8 cellular contexts compared by ENCODE assay signal in the genomic region with DNA sequence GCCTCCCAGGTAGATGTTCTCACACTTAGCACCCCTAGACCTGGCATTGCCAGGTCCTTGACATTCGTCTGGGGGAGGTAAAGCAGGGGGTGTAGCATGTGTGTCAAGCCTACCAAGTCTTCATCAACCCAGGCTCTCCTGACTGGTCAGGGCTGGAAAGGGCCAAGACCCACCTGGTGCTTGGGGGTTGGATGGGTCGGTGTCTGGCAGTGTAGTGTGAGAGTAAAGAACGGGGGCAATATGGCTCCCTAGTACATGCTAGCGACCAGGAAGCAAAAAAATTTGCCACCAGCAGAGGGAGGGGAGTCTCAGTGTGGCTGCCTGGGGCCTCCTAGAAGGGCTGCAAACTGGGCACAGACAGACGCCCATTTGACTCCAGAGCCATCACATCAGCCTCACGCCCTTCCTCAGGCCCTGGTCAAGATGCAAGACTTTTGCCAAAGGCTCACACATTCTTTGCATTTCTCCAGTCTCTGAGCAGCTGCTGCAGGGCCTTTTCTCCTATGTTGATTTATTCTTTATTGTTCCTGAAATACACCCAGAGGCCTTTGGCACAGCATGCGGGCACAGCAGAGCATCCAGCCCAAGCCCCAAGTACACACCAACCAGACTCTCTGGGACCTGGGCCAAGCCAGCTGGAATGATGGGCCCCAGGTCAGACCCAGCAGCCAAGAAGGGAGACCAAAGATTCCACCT. TPM values are rescaled to one million over a fixed set of nuclear protein-coding genes. Genes with fewer than 3 reads are reported as not detected.
DNase-seq lines count a peak whose midpoint lies in the region; ATAC-seq and TF ChIP-seq lines count a peak whose summit lies in the region.

No MANE protein-coding gene starts in this region.

- H3K4me3 Mint-ChIP-seq in activated CD8-positive, alpha-beta T cell treated with anti-CD3 and anti-CD28 coated beads for 36 hours = peak overlapping the region; percentile 89

- CTCF ChIA-PET in HCT116 (lab: Charles Lee) = no interaction called here
- CTCF ChIA-PET in activated CD8-positive, alpha-beta T cell treated with anti-CD3 and anti-CD28 coated beads for 36 hours (lab: Charles Lee) = interaction anchor here (1.2 to 13.2 kb wide), 9 partner anchors 7 to 134 kb away, joined by 3 to 143 read pairs (median 19); partner anchors contain the start of gene ZNF410

- H3K9me3 ChIP-seq in HCT116 (ENCODE audit: control insufficient read depth in 1 of 2, insufficient read depth in 1 of 2, low read depth in 1 of 2, low read length in 2 of 2) (no peaks in the 10 kb centered on the region), osteoblast (ENCODE audit: low read depth, low read length) (no peaks in the 10 kb centered on the region)

- H3K4me3 ChIP-seq in AG10803 (ENCODE audit: low read length) (no peak overlapping the region; the same call in 1 of the 2 replicates), HCT116 (replicated peaks in 1 of 2; ENCODE audit: low read depth in 1 of 2, low read length in 2 of 2) (no peak overlapping the region), osteoblast (ENCODE audit: insufficient read depth, low read length) (no peak overlapping the region)

- H3K27me3 Mint-ChIP-seq in activated CD8-positive, alpha-beta T cell treated with anti-CD3 and anti-CD28 coated beads for 36 hours = no peaks in the 10 kb centered on the region

- POLR2A ChIA-PET in HCT116 (lab: Charles Lee) = interaction anchor here (1.3 kb wide), 1 partner anchor 11 kb away, joined by 3 read pairs; no protein-coding TSS in a partner anchor
- POLR2A ChIA-PET in activated CD8-positive, alpha-beta T cell treated with anti-CD3 and anti-CD28 coated beads for 36 hours (lab: Charles Lee) = interaction anchor here (1.1 to 14.8 kb wide), 6 partner anchors 10 to 45 kb away, joined by 4 to 512 read pairs (median 15); partner anchors contain the start of gene PNMA1

- H3K79me2 ChIP-seq in HCT116 (ENCODE audit: insufficient read depth, low read length) (peaks cover 100% of the 10 kb centered on the region), osteoblast (ENCODE audit: insufficient read depth, low read length) (peaks cover 98% of the 10 kb centered on the region)

- H3K9me3 Mint-ChIP-seq in activated CD8-positive, alpha-beta T cell treated with anti-CD3 and anti-CD28 coated beads for 36 hours = no peaks in the 10 kb centered on the region

- peak; percentile 67 for ATAC-seq in HCT116
- ATAC-seq in activated CD8-positive, alpha-beta T cell treated with anti-CD3 and anti-CD28 coated beads for 36 hours = peak; percentile 10

- H3K36me3 Mint-ChIP-seq in activated CD8-positive, alpha-beta T cell treated with anti-CD3 and anti-CD28 coated beads for 36 hours (ENCODE audit: low read depth) = peaks cover 46% of the 10 kb centered on the region

- peak; percentile 97 for DNase-seq in AG10803 (ENCODE audit: low read depth)
- DNase-seq in HCT116 (ENCODE audit: low read depth, low spot score) = no peak
- DNase-seq in activated CD8-positive, alpha-beta T cell treated with anti-CD3 and anti-CD28 coated beads for 36 hours = peak; percentile 58
- peak; percentile 96 for DNase-seq in fibroblast of gingiva (ENCODE audit: low read depth)
- DNase-seq in osteoblast (ENCODE audit: insufficient read length, low spot score, missing footprints) = peak; percentile 91
- no peak for DNase-seq in HK-2 (ENCODE audit: unreplicated experiment)
- no peak for DNase-seq in D341Med (ENCODE audit: low spot score)
- no peak for DNase-seq in occipital lobe (lab: John Stamatoyannopoulos, UW)

- H3K4me2 ChIP-seq in HCT116 (ENCODE audit: low read length) = 0 out of 2 replicates have a peak overlapping the region, but pooled peaks have one; percentile 2
- peak overlapping the region; percentile 19 for H3K4me2 ChIP-seq in osteoblast (ENCODE audit: insufficient read depth, low read length)

- TF ChIP-seq CTCF in AG10803 (conservative IDR thresholded peaks at IDR 0.05; ENCODE audit: low read length) = peak; percentile 55
- TF ChIP-seq CTCF in HCT116 (IDR thresholded peaks at IDR 0.05 in 2 of 3, conservative IDR thresholded peaks at IDR 0.05 in 1 of 3; ENCODE audit: borderline replicate concordance in 1 of 3, insufficient read depth in 1 of 3, low read depth in 2 of 3, low read length in 2 of 3) = peak in 1 of 3 experiments; percentile 22; a peak in 2 of 6 replicates
- peak; percentile 50 for TF ChIP-seq CTCF in activated CD8-positive, alpha-beta T cell treated with anti-CD3 and anti-CD28 coated beads for 36 hours (IDR thresholded peaks at IDR 0.05)
- TF ChIP-seq CTCF in osteoblast (IDR thresholded peaks at IDR 0.05; ENCODE audit: extremely low read depth, low read depth, low read length) = peak; percentile 45

- RAD21 ChIA-PET in HCT116 (lab: Charles Lee; ENCODE audit: low non-redundant PET in 1 of 2, low total read pairs in 2 of 2, uncharacterized antibody in 2 of 2, unreplicated experiment in 2 of 2) = no interaction called here

- H3K36me3 ChIP-seq in HCT116 (ENCODE audit: control insufficient read depth in 1 of 2, insufficient read depth in 2 of 2, low read length in 2 of 2) (no peaks in the 10 kb centered on the region), osteoblast (ENCODE audit: insufficient read depth, low read length) (no peaks in the 10 kb centered on the region)

- peaks cover 96% of the 10 kb centered on the region for H3K4me1 Mint-ChIP-seq in activated CD8-positive, alpha-beta T cell treated with anti-CD3 and anti-CD28 coated beads for 36 hours (ENCODE audit: low read depth)

- peak overlapping the region; percentile 97 for H3K27ac Mint-ChIP-seq in activated CD8-positive, alpha-beta T cell treated with anti-CD3 and anti-CD28 coated beads for 36 hours

- no peak overlapping the region for H3K9ac ChIP-seq in HCT116 (ENCODE audit: low read length)

- H3K27ac ChIP-seq in HCT116 (ENCODE audit: low read depth, low read length) (0 out of 2 replicates have a peak overlapping the region, but pooled peaks have one; percentile 9), osteoblast (ENCODE audit: low read depth, low read length) (peak overlapping the region; percentile 99)

- TF ChIP-seq POLR2A in HCT116 (IDR thresholded peaks at IDR 0.05; ENCODE audit: borderline replicate concordance, extremely low read depth, insufficient read depth, insufficient read length) = no peak

- no TSS peak for BruUV-seq in HCT116 (replicated peaks; lab: Mats Ljungman, UMichigan)

- no peaks in the 10 kb centered on the region for H3K27me3 ChIP-seq in HCT116 (ENCODE audit: insufficient read depth, low read length)
- no peaks in the 10 kb centered on the region for H3K27me3 ChIP-seq in osteoblast (ENCODE audit: insufficient read depth, low read length)

- no peak for TF ChIP-seq RAD21 in HCT116 (IDR thresholded peaks at IDR 0.05; ENCODE audit: low read depth)

- no peak overlapping the region for H2AFZ ChIP-seq in HCT116 (ENCODE audit: low read depth, low read length, poor library complexity, severe bottlenecking)
- H2AFZ ChIP-seq in osteoblast (ENCODE audit: low read length) = no peak overlapping the region

- intact Hi-C loops in HCT116 (cut with micrococcal nuclease) = no loop called here
- intact Hi-C loops in activated CD8-positive, alpha-beta T cell treated with anti-CD3 and anti-CD28 coated beads for 36 hours (cut with micrococcal nuclease) = no loop called here

- H3K4me1 ChIP-seq in HCT116 (ENCODE audit: control insufficient read depth in 1 of 2, insufficient read depth in 2 of 2, low read length in 2 of 2) = peaks cover 37 to 63% of the 10 kb centered on the region in 2 experiments
- peaks cover 61% of the 10 kb centered on the region for H3K4me1 ChIP-seq in osteoblast (ENCODE audit: insufficient read depth, low read length)

- no peaks in the 10 kb centered on the region for H3K9me2 ChIP-seq in HCT116 (ENCODE audit: insufficient read depth)

- H4K20me1 ChIP-seq in HCT116 (ENCODE audit: insufficient read depth) (no peaks in the 10 kb centered on the region), osteoblast (ENCODE audit: insufficient read depth, low read length) (peaks cover 89% of the 10 kb centered on the region)

TF ChIP-seq in HCT116, 20 proteins besides CTCF, POLR2A, EP300 and RAD21 (continues in another document):
- TF ChIP-seq, protein P1, sequence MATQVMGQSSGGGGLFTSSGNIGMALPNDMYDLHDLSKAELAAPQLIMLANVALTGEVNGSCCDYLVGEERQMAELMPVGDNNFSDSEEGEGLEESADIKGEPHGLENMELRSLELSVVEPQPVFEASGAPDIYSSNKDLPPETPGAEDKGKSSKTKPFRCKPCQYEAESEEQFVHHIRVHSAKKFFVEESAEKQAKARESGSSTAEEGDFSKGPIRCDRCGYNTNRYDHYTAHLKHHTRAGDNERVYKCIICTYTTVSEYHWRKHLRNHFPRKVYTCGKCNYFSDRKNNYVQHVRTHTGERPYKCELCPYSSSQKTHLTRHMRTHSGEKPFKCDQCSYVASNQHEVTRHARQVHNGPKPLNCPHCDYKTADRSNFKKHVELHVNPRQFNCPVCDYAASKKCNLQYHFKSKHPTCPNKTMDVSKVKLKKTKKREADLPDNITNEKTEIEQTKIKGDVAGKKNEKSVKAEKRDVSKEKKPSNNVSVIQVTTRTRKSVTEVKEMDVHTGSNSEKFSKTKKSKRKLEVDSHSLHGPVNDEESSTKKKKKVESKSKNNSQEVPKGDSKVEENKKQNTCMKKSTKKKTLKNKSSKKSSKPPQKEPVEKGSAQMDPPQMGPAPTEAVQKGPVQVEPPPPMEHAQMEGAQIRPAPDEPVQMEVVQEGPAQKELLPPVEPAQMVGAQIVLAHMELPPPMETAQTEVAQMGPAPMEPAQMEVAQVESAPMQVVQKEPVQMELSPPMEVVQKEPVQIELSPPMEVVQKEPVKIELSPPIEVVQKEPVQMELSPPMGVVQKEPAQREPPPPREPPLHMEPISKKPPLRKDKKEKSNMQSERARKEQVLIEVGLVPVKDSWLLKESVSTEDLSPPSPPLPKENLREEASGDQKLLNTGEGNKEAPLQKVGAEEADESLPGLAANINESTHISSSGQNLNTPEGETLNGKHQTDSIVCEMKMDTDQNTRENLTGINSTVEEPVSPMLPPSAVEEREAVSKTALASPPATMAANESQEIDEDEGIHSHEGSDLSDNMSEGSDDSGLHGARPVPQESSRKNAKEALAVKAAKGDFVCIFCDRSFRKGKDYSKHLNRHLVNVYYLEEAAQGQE (IDR thresholded peaks at IDR 0.05; ENCODE audit: low read depth) = no peak
- TF ChIP-seq SRF (IDR thresholded peaks at IDR 0.05; ENCODE audit: low read depth) (no peak), YY1 (IDR thresholded peaks at IDR 0.05; ENCODE audit: extremely low read depth, insufficient replicate concordance, low read depth, low read length) (no peak), CEBPB (IDR thresholded peaks at IDR 0.05; ENCODE audit: low read depth) (no peak), POLR2AphosphoS5 (IDR thresholded peaks at IDR 0.05; ENCODE audit: low read depth, low read length) (no peak), ZNF274 (IDR thresholded peaks at IDR 0.05; ENCODE audit: low read depth, low read length) (no peak)
- TF ChIP-seq, protein P2, sequence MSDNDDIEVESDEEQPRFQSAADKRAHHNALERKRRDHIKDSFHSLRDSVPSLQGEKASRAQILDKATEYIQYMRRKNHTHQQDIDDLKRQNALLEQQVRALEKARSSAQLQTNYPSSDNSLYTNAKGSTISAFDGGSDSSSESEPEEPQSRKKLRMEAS (IDR thresholded peaks at IDR 0.05) = no peak

RNA-seq across cellular contexts. Expression of gene PNMA1, which starts 38.3 kb away (rescaled TPM):
- total RNA-seq in HCT116 (2021; ENCODE audit: unreplicated experiment) (24.6 TPM), osteoblast (40.1 and 40.2 TPM in 2 replicates), occipital lobe (76.1 TPM)
- 18.1 and 22.0 TPM in 2 replicates for polyA plus RNA-seq in HCT116 (2012)
- total RNA-seq in activated CD8-positive, alpha-beta T cell treated with anti-CD3 and anti-CD28 coated beads for 36 hours = 10 to 100 TPM; 22.9 to 24.1 TPM

Comparison
In these comparisons a context has a peak if more than half of its experiments do, and no peak if none do; other contexts are left out.
1. DNase-seq: peak in AG10803 (single experiment), activated CD8-positive, alpha-beta T cell treated with anti-CD3 and anti-CD28 coated beads for 36 hours (single experiment), fibroblast of gingiva (single experiment) and osteoblast (single experiment); none in HCT116 (single experiment), HK-2 (single experiment), D341Med (single experiment) and occipital lobe (single experiment).